1 cellular context compared by ENCODE assay signal in genomic region chr9:132857601-132858342, GRCh38.
A peak's percentile ranks its signal among the peaks of the same experiment; 100 is the strongest.
TF ChIP-seq lines count a peak whose summit lies in the region.

No MANE protein-coding gene starts in this region.

TF ChIP-seq in HepG2, 621 proteins besides CTCF, POLR2A, EP300 and RAD21:
- peak; percentile 78 for TF ChIP-seq ZBTB33 (CRISPR knock-in tag; IDR thresholded peaks at IDR 0.05)
- TF ChIP-seq PHF5A (CRISPR knock-in tag; IDR thresholded peaks at IDR 0.05; ENCODE audit: low read depth, unreplicated experiment), result no peak
- no peak for TF ChIP-seq HIC2 (CRISPR knock-in tag; IDR thresholded peaks at IDR 0.05; ENCODE audit: low read depth)
- TF ChIP-seq ZNF20 (CRISPR knock-in tag; IDR thresholded peaks at IDR 0.05), result no peak
- no peak for TF ChIP-seq MXD4 (CRISPR knock-in tag; IDR thresholded peaks at IDR 0.05)
- no peak for TF ChIP-seq ZBTB7A (CRISPR knock-in tag; IDR thresholded peaks at IDR 0.05)
- no peak for TF ChIP-seq SOX6 (IDR thresholded peaks at IDR 0.05)
- no peak for TF ChIP-seq SOX6 (CRISPR knock-in tag; IDR thresholded peaks at IDR 0.05)
- no peak for TF ChIP-seq NFKB2 (CRISPR knock-in tag; IDR thresholded peaks at IDR 0.05; ENCODE audit: borderline replicate concordance)
TF ChIP-seq in HepG2: peak in this region for 1.
